In genomic region chr11:29227816-29228215, GRCh38 we compare ENCODE assay signal across 13 cellular contexts.
"Had no signal": no experiment of that assay in that cellular context is flagged by ENCODE, and none has a peak within 500 bp of the region (broad histone marks: within the 10 kb centered on the region; RNA-seq: fewer than 3 reads in every experiment).

No MANE protein-coding gene starts in this region.

- H3K4me3 Mint-ChIP-seq: mesothelial cell of epicardium; stimulated activated memory B cell treated with anti-CD40 and anti-IgM and Interleukin-4, amounts not matched to agents 10 μg/mL and 1 μg/mL and 100 μg/mL, for 72 hours had no signal

- H3K4me3 ChIP-seq: esophagus squamous epithelium, lung, ovary, thyroid gland had no signal

- DNase-seq: activated CD4-positive, alpha-beta T cell treated with anti-CD3 and anti-CD28 coated beads, Interleukin-2, amount 50 U/mL, for 1 hour; activated CD8-positive, alpha-beta memory T cell treated with anti-CD3 and anti-CD28 coated beads for 24 hours; activated naive CD4-positive, alpha-beta T cell treated with Interleukin-2 at 50 U/mL for 16 hours; brain microvascular endothelial cell; effector CD8-positive, alpha-beta T cell; esophagus squamous epithelium; ovary; stimulated activated CD4-positive, alpha-beta T cell treated with anti-CD3 and anti-CD28 coated beads, Interleukin-2, amount 100 ng/mL, for 48 hours; T-helper 9 cell; thyroid gland had no signal

- H3K36me3 Mint-ChIP-seq: mesothelial cell of epicardium; stimulated activated memory B cell treated with anti-CD40 and anti-IgM and Interleukin-4, amounts not matched to agents 10 μg/mL and 1 μg/mL and 100 μg/mL, for 72 hours had no signal

- ATAC-seq: stimulated activated memory B cell treated with anti-CD40 and anti-IgM and Interleukin-4, amounts not matched to agents 10 μg/mL and 1 μg/mL and 100 μg/mL, for 72 hours had no signal

- H3K27me3 Mint-ChIP-seq: stimulated activated memory B cell treated with anti-CD40 and anti-IgM and Interleukin-4, amounts not matched to agents 10 μg/mL and 1 μg/mL and 100 μg/mL, for 72 hours had no signal

- H3K4me1 Mint-ChIP-seq: mesothelial cell of epicardium; stimulated activated memory B cell treated with anti-CD40 and anti-IgM and Interleukin-4, amounts not matched to agents 10 μg/mL and 1 μg/mL and 100 μg/mL, for 72 hours had no signal

- H3K27ac Mint-ChIP-seq: mesothelial cell of epicardium; stimulated activated memory B cell treated with anti-CD40 and anti-IgM and Interleukin-4, amounts not matched to agents 10 μg/mL and 1 μg/mL and 100 μg/mL, for 72 hours had no signal
